In the genomic region with DNA sequence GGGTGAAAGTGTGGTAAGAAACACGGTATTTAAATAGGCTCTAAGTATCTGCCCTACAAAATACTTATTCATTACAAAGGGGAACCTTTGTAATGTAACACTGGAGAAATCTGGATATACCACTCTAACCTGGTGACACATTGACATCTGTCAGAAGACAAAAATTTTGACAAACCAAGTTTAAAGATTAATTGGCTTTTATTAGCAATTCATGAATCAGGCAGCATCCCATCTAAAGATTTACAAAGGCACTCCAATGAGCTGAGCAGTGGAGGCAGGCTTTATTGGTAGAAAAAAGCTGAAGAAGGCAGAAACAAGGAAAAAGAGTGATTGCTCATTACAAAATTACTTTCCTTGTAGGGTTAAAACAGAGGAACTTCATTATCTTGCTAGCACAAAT, we compare ENCODE assay signal across 23 cellular contexts. TPM values are rescaled to one million over a fixed set of nuclear protein-coding genes. Genes with fewer than 3 reads are reported as not detected.
DNase-seq lines count a peak whose midpoint lies in the region; ATAC-seq, FAIRE-seq and TF ChIP-seq lines count a peak whose summit lies in the region.
"Had no signal": no experiment of that assay in that cellular context is flagged by ENCODE, and none has a peak within 500 bp of the region (broad histone marks: within the 10 kb centered on the region; RNA-seq: fewer than 3 reads in every experiment).

No MANE protein-coding gene starts in this region.

- no peak overlapping the region for H3K9ac ChIP-seq in IMR-90 (ENCODE audit: low read depth, low read length)
- H3K9ac ChIP-seq in K562 (ENCODE audit: insufficient read depth in 1 of 2, low read depth in 2 of 2, low read length in 2 of 2), result no peak overlapping the region
- H3K9ac ChIP-seq: BLaER1 treated with 17β-estradiol and CSF1 and Interleukin-3, amounts not matched to agents 10 nM and 100 nM had no signal

- no peak overlapping the region for H2AFZ ChIP-seq in IMR-90 (replicated peaks; ENCODE audit: low read length, poor library complexity)
- H2AFZ ChIP-seq in K562 (ENCODE audit: low read depth, low read length), result 0 out of 2 replicates have a peak overlapping the region, but pooled peaks have one; percentile 76

- H3K4me2 ChIP-seq in IMR-90 (ENCODE audit: low read depth, low read length), result no peak overlapping the region
- H3K4me2 ChIP-seq in K562 (ENCODE audit: insufficient read depth, low read length), result peak overlapping the region; percentile 25
- H3K4me2 ChIP-seq: A549 had no signal

- TF ChIP-seq RAD21 in IMR-90 (IDR thresholded peaks at IDR 0.05; ENCODE audit: low read length), result no peak
- TF ChIP-seq RAD21 in K562 (CRISPR knock-in tag; conservative IDR thresholded peaks at IDR 0.05 in 1 of 2, IDR thresholded peaks at IDR 0.05 in 1 of 2), result no peak

- dilution Hi-C loops in IMR-90 (cut with HindIII; ENCODE audit: low sequenced_read_pairs, unreplicated experiment), result no loop called here

- no peak overlapping the region for H4K91ac ChIP-seq in IMR-90 (ENCODE audit: insufficient read depth, low read depth, low read length)

- H3K4me3 ChIP-seq in IMR-90 (ENCODE audit: insufficient read depth, low read depth, low read length) (no peak overlapping the region), K562 (no peak overlapping the region)
- H3K4me3 ChIP-seq: A549; BLaER1 treated with 17β-estradiol and CSF1 and Interleukin-3, amounts not matched to agents 10 nM and 100 nM had no signal

- H3K36me3 ChIP-seq in IMR-90 (ENCODE audit: control insufficient read depth, insufficient read depth, low read length) (no peaks in the 10 kb centered on the region), K562 (ENCODE audit: control insufficient read depth, insufficient read depth, low read length) (no peaks in the 10 kb centered on the region)
- H3K36me3 ChIP-seq: BE2C had no signal

- no peak for DNase-seq in H54 (ENCODE audit: insufficient read length, low spot score)
- no peak for DNase-seq in IMR-90
- no peak for DNase-seq in K562 (ENCODE audit: extremely low read depth in 1 of 4, low spot score in 3 of 4)
- DNase-seq in mesothelial cell of epicardium (ENCODE audit: low spot score in 2 of 2, unreplicated experiment in 2 of 2), result no peak
- no peak for DNase-seq in NCI-H82 treated with DMSO at 0.1 percent for 48 hours (lab: John Stamatoyannopoulos, UW; ENCODE audit: unreplicated experiment)
- no peak for DNase-seq in CD14-positive monocyte (ENCODE audit: low spot score)
- DNase-seq in GF-D8 (lab: John Stamatoyannopoulos, UW), result no peak
- DNase-seq: 8988T; ACHN; AML-193; BE2C; Calu3; CD4-positive, alpha-beta memory T cell; COR-L47; DMS53; DMS79 treated with DMSO at 0.1 percent for 48 hours; GOT3; H7; HCEC 1CT had no signal

- no peak overlapping the region for H3K18ac ChIP-seq in IMR-90 (ENCODE audit: low read depth, low read length)

- no peak overlapping the region for H3K27ac ChIP-seq in IMR-90 (ENCODE audit: insufficient read depth, low read length)
- peak overlapping the region; percentile 39; the same call in 1 of the 3 replicates for H3K27ac ChIP-seq in K562 (ENCODE audit: extremely low read depth, low read depth, low read length)
- H3K27ac ChIP-seq: A549; BLaER1 treated with 17β-estradiol and CSF1 and Interleukin-3, amounts not matched to agents 10 nM and 100 nM had no signal

- 0 out of 2 replicates have a peak, but pooled peaks cover 2% of the 10 kb centered on the region for H3K4me1 ChIP-seq in IMR-90 (ENCODE audit: control insufficient read depth, insufficient read depth, low read length)
- H3K4me1 ChIP-seq in K562 (replicated peaks in 1 of 2; ENCODE audit: control insufficient read depth in 2 of 2, insufficient read depth in 2 of 2, low read length in 2 of 2), result peaks cover 0 to 9% of the 10 kb centered on the region in 2 experiments; a peak in 3 of 5 replicates

- TF ChIP-seq EP300 in K562 (IDR thresholded peaks at IDR 0.05; ENCODE audit: low read length), result no peak

- no peak overlapping the region for H3K56ac ChIP-seq in IMR-90 (ENCODE audit: extremely low read depth, insufficient read depth, low read length)

- ATAC-seq in IMR-90 (ENCODE audit: low read depth), result no peak
- ATAC-seq in K562, result no peak
- no peak for ATAC-seq in HG03565 (IDR thresholded peaks at IDR 0.05; ENCODE audit: unreplicated experiment)
- ATAC-seq: A549 had no signal

- H3K14ac ChIP-seq in IMR-90 (replicated peaks; ENCODE audit: low read depth, low read length), result no peak overlapping the region

- TF ChIP-seq POLR2A in H54 (IDR thresholded peaks at IDR 0.05; ENCODE audit: low read depth, low read length) (no peak), IMR-90 (IDR thresholded peaks at IDR 0.05; ENCODE audit: low read depth, low read length) (no peak), K562 (conservative IDR thresholded peaks at IDR 0.05) (no peak)

- no peak overlapping the region for H3K23ac ChIP-seq in IMR-90 (ENCODE audit: low read depth, low read length)

- WGBS in IMR-90 (ENCODE audit: extremely low coverage in 2 of 2, insufficient read length in 1 of 2), 2 experiments, result no CpG with 5 or more reads among the region's 1 CpG
- 17% methylated on average over 1 of the region's 1 CpG for WGBS in K562 (ENCODE audit: insufficient coverage, low coverage, missing lambda C conversion rate)

- H3K9me1 ChIP-seq in IMR-90 (ENCODE audit: insufficient read depth, low read length), result no peaks in the 10 kb centered on the region; the same call in 1 of the 2 replicates
- H3K9me1 ChIP-seq in K562 (ENCODE audit: control insufficient read depth, insufficient read depth, low read length), result no peaks in the 10 kb centered on the region

- H4K5ac ChIP-seq in IMR-90 (ENCODE audit: low read depth, low read length), result no peak overlapping the region

- no peak overlapping the region for H4K8ac ChIP-seq in IMR-90 (ENCODE audit: low read depth in 2 of 2, low read length in 2 of 2)

- BruUV-seq in IMR-90 (replicated peaks; lab: Mats Ljungman, UMichigan) (TSS peak; percentile 6), K562 (replicated peaks; lab: Mats Ljungman, UMichigan) (no TSS peak)

- H3K9me3 ChIP-seq in IMR-90 (ENCODE audit: control insufficient read depth, insufficient read depth, low read length), result no peaks in the 10 kb centered on the region
- H3K9me3 ChIP-seq in K562 (replicated peaks; ENCODE audit: control insufficient read depth, insufficient read depth, low read depth, low read length), result no peaks in the 10 kb centered on the region
- H3K9me3 ChIP-seq: A549, BE2C had no signal

- H3K4me3 Mint-ChIP-seq in mesothelial cell of epicardium (no peak overlapping the region), CD14-positive monocyte (no peak overlapping the region)
- H3K4me3 Mint-ChIP-seq: CD4-positive, alpha-beta memory T cell had no signal

- no peaks in the 10 kb centered on the region for H3K27me3 ChIP-seq in IMR-90 (ENCODE audit: control insufficient read depth, insufficient read depth, low read length)
- no peaks in the 10 kb centered on the region for H3K27me3 ChIP-seq in K562 (ENCODE audit: control insufficient read depth in 2 of 2, insufficient read depth in 2 of 2, low read length in 2 of 2)
- H3K27me3 ChIP-seq: BE2C; BLaER1 treated with 17β-estradiol and CSF1 and Interleukin-3, amounts not matched to agents 10 nM and 100 nM had no signal

- H3K9me3 Mint-ChIP-seq in mesothelial cell of epicardium (peaks cover 22% of the 10 kb centered on the region), CD14-positive monocyte (peaks cover 0 to 2% (median 0%) of the 10 kb centered on the region in 7 donors)
- H3K9me3 Mint-ChIP-seq: CD4-positive, alpha-beta memory T cell had no signal

- CTCF ChIA-PET in IMR-90 (lab: Yijun Ruan, JAX) (interaction anchor here (0.7 kb wide), 1 partner anchor 61 kb away, joined by 3 read pairs; no protein-coding TSS in a partner anchor), K562 (lab: Yijun Ruan, JAX; ENCODE audit: low intra/inter-chr PET ratio) (no interaction called here)

- POLR2A ChIA-PET in IMR-90 (lab: Charles Lee; ENCODE audit: unreplicated experiment) (no interaction called here), K562 (lab: Yijun Ruan, JAX) (no interaction called here)

- no peak overlapping the region for H2BK15ac ChIP-seq in IMR-90 (ENCODE audit: low read depth, low read length)

- no peak overlapping the region for H2BK5ac ChIP-seq in IMR-90 (ENCODE audit: low read depth, low read length, poor library complexity, severe bottlenecking)

- in situ Hi-C loops in IMR-90 (cut with MboI; ENCODE audit: low sequenced_read_pairs), result no loop called here
- in situ Hi-C loops in K562 (cut with MboI), result no loop called here

- H3K4ac ChIP-seq in IMR-90 (ENCODE audit: low read depth, low read length), result no peak overlapping the region

- peaks cover 9% of the 10 kb centered on the region; the same call in 1 of the 2 replicates for H4K20me1 ChIP-seq in IMR-90 (ENCODE audit: insufficient read depth, low read length)
- no peaks in the 10 kb centered on the region for H4K20me1 ChIP-seq in K562 (replicated peaks; ENCODE audit: control insufficient read depth, insufficient read depth, low read length)

- no peaks in the 10 kb centered on the region for H3K79me2 ChIP-seq in K562 (ENCODE audit: control insufficient read depth, insufficient read depth, low read length)

- H3K79me1 ChIP-seq in IMR-90 (ENCODE audit: low read depth in 1 of 2, low read length in 2 of 2), result peaks cover 23 to 62% of the 10 kb centered on the region in 2 experiments

- peaks cover 21% of the 10 kb centered on the region for H3K36me3 Mint-ChIP-seq in mesothelial cell of epicardium
- no peaks in the 10 kb centered on the region for H3K36me3 Mint-ChIP-seq in CD14-positive monocyte

- H2BK20ac ChIP-seq in IMR-90 (ENCODE audit: low read depth, low read length), result no peak overlapping the region

- no peak overlapping the region for H2BK120ac ChIP-seq in IMR-90 (ENCODE audit: low read depth, low read length)

- H3K27me3 Mint-ChIP-seq in mesothelial cell of epicardium (ENCODE audit: low read depth) (no peaks in the 10 kb centered on the region), CD14-positive monocyte (ENCODE audit: low read depth in 3 of 3) (no peaks in the 10 kb centered on the region)
- H3K27me3 Mint-ChIP-seq: CD4-positive, alpha-beta memory T cell had no signal

- intact Hi-C loops in IMR-90 (cut with micrococcal nuclease) (no loop called here), K562 (cut with micrococcal nuclease) (no loop called here), CD14-positive monocyte (cut with micrococcal nuclease) (no loop called here)

- TF ChIP-seq CTCF in IMR-90 (conservative IDR thresholded peaks at IDR 0.05; ENCODE audit: low read depth, low read length) (no peak), K562 (IDR thresholded peaks at IDR 0.05 in 2 of 3, conservative IDR thresholded peaks at IDR 0.05 in 1 of 3; ENCODE audit: insufficient read depth in 2 of 3, low read depth in 1 of 3, low read length in 3 of 3) (no peak), mesothelial cell of epicardium (IDR thresholded peaks at IDR 0.05; ENCODE audit: unreplicated experiment) (no peak), CD14-positive monocyte (IDR thresholded peaks at IDR 0.05) (no peak)

- no peak overlapping the region for H2AK9ac ChIP-seq in IMR-90 (replicated peaks; ENCODE audit: low read depth, low read length, poor library complexity)

- H2AK5ac ChIP-seq in IMR-90 (ENCODE audit: low read depth, low read length), result no peak overlapping the region

- H3K4me1 Mint-ChIP-seq in mesothelial cell of epicardium, result peaks cover 14% of the 10 kb centered on the region
- peaks cover 10% of the 10 kb centered on the region for H3K4me1 Mint-ChIP-seq in CD14-positive monocyte

- FAIRE-seq in H54 (lab: Jason Lieb, UNC), result peak; percentile 50
- FAIRE-seq in K562 (lab: Jason Lieb, UNC), result no peak
- FAIRE-seq: A549, GM12892 had no signal

- H3K27ac Mint-ChIP-seq in mesothelial cell of epicardium (peak overlapping the region; percentile 22), CD14-positive monocyte (no peak overlapping the region)
- H3K27ac Mint-ChIP-seq: CD4-positive, alpha-beta memory T cell had no signal

RNA-seq across cellular contexts. Expression of gene BMPR2, which starts 35.0 kb away (rescaled TPM):
- total RNA-seq in IMR-90 (2012; rRNA removed), result 30.1 and 34.7 TPM in 2 replicates
- 15.7 and 17.0 TPM in 2 replicates for polyA plus RNA-seq in IMR-90 (2012; rRNA removed)
- polyA plus RNA-seq in IMR-90 (2012; cell fraction: cytosol; rRNA removed), result 4.2 and 4.9 TPM in 2 replicates
- 1.8 and 13.4 TPM in 2 replicates for polyA plus RNA-seq in IMR-90 (2012; cell fraction: nucleus; rRNA removed; ENCODE audit: low replicate concordance)
- total RNA-seq in K562 (2011; cell fraction: chromatin; rRNA removed; ENCODE audit: low replicate concordance), result 9.0 and 18.4 TPM in 2 replicates
- total RNA-seq in K562 (2011; cell fraction: nucleolus; rRNA removed), result 3.4 and 4.0 TPM in 2 replicates
- total RNA-seq in K562 (2011; cell fraction: nucleoplasm; rRNA removed), result 10.2 and 18.2 TPM in 2 replicates
- 0.82 and 1.5 TPM in 2 replicates for total RNA-seq in K562 (2014; rRNA removed)
- 3.2 and 3.3 TPM in 2 replicates for total RNA-seq in K562 (2014; rRNA removed; fragmentation: Illumina TruSeq; extraction: Trizol)
- total RNA-seq in K562 (2015; rRNA removed; fragmentation: Illumina TruSeq; extraction: Trizol), result 3.3 and 3.6 TPM in 2 replicates
- total RNA-seq in K562 (2021), result 3.8 and 4.5 TPM in 2 replicates
- polyA plus RNA-seq in K562 (2011; rRNA removed), result 4.4 and 6.9 TPM in 2 replicates
- 1.6 and 3.4 TPM in 2 replicates for polyA plus RNA-seq in K562 (2011; cell fraction: cytosol; rRNA removed)
- 1.9 and 3.1 TPM in 2 replicates for polyA plus RNA-seq in K562 (2011; cell fraction: nucleus; rRNA removed)
- polyA plus RNA-seq in K562 (2012), result 2.7 and 3.1 TPM in 2 replicates
- 3.8 and 5.0 TPM in 2 replicates for polyA plus RNA-seq in K562 (2014; fragmentation: Illumina TruSeq; extraction: Trizol)
- 1 to 10 TPM in 1 of 2 experiments, under 1 TPM in 1; 0.73 to 1.0 TPM for polyA plus RNA-seq in K562 (2014; fragmentation: Nextera tagmentation; extraction: Ambion mirVana)
- polyA plus RNA-seq in K562 (2014; rRNA removed), result 1.7 and 2.6 TPM in 2 replicates
- polyA minus RNA-seq in K562 (2011; rRNA and poly(A)+ RNA removed), result 14.7 and 19.6 TPM in 2 replicates
- 4.9 and 6.9 TPM in 2 replicates for polyA minus RNA-seq in K562 (2011; cell fraction: cytosol; rRNA and poly(A)+ RNA removed)
- polyA minus RNA-seq in K562 (2011; cell fraction: nucleus; rRNA and poly(A)+ RNA removed), result 1.3 and 3.6 TPM in 2 replicates
- 75.8 to 81.4 TPM (median 76.5 TPM) in 3 replicates for total RNA-seq in mesothelial cell of epicardium
- polyA plus RNA-seq in CD14-positive monocyte, result 1 to 10 TPM; 4.1 to 6.4 TPM
